Comparison of ENCODE assay signal across 18 cellular contexts in the genomic region with DNA sequence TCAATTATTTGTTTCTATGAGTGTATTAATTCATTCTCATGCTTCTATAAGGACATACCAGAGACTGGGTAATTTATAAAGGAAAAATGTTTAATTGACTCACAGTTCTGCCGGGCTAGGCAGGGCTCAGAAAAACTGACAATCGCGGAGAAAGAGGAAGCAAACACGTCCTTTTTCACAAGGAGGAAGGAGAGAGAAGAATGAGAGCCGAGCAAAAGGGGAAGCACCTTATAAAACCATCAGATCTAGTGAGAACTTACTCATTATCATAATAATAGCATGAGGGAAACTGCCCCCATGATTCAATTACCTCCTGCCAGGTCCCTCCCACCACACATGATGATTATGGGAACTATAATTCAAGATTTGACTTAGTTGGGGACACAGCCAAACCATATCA.
"Had no signal": no experiment of that assay in that cellular context is flagged by ENCODE, and none has a peak within 500 bp of the region (broad histone marks: within the 10 kb centered on the region; RNA-seq: fewer than 3 reads in every experiment).

No MANE protein-coding gene starts in this region.

- H3K36me3 Mint-ChIP-seq: activated naive CD8-positive, alpha-beta T cell treated with anti-CD3 and anti-CD28 coated beads, Interleukin-2, amount 10 ng/mL, durations not matched to agents 7 days and 5 days; brain; naive thymus-derived CD8-positive, alpha-beta T cell had no signal

- H3K27me3 ChIP-seq: esophagus squamous epithelium, neutrophil, transverse colon had no signal

- H3K4me3 ChIP-seq: coronary artery, esophagus squamous epithelium, transverse colon had no signal

- H3K4me1 Mint-ChIP-seq: activated CD4-positive, alpha-beta T cell treated with anti-CD3 and anti-CD28 coated beads, Interleukin-2, amount 10 ng/mL, durations not matched to agents 7 days and 5 days; activated naive CD8-positive, alpha-beta T cell treated with anti-CD3 and anti-CD28 coated beads, Interleukin-2, amount 10 ng/mL, durations not matched to agents 7 days and 5 days; brain; central memory CD8-positive, alpha-beta T cell; naive thymus-derived CD8-positive, alpha-beta T cell had no signal

- H3K4me1 ChIP-seq: esophagus squamous epithelium, parathyroid adenoma, transverse colon had no signal

- H3K9me3 ChIP-seq: esophagus squamous epithelium, neutrophil, transverse colon had no signal

- H3K27ac Mint-ChIP-seq: activated CD4-positive, alpha-beta T cell treated with anti-CD3 and anti-CD28 coated beads, Interleukin-2, amount 10 ng/mL, durations not matched to agents 7 days and 5 days; activated naive CD8-positive, alpha-beta T cell treated with anti-CD3 and anti-CD28 coated beads, Interleukin-2, amount 10 ng/mL, durations not matched to agents 7 days and 5 days; brain; naive thymus-derived CD8-positive, alpha-beta T cell had no signal

- H3K9me3 Mint-ChIP-seq: activated CD4-positive, alpha-beta T cell treated with anti-CD3 and anti-CD28 coated beads, Interleukin-2, amount 10 ng/mL, durations not matched to agents 7 days and 5 days had no signal

- H3K79me2 ChIP-seq: parathyroid adenoma had no signal

- ATAC-seq: naive thymus-derived CD8-positive, alpha-beta T cell had no signal

- H3K27ac ChIP-seq: coronary artery, esophagus squamous epithelium, neutrophil, parathyroid adenoma, transverse colon had no signal

- DNase-seq: activated CD4-positive, alpha-beta T cell treated with anti-CD3 and anti-CD28 coated beads, Interleukin-2, amount 10 ng/mL, durations not matched to agents 7 days and 5 days; activated CD4-positive, CD25-positive, alpha-beta regulatory T cell; activated CD8-positive, alpha-beta memory T cell treated with anti-CD3 and anti-CD28 coated beads, Interleukin-2, amount 50 U/mL, for 48 hours; activated gamma-delta T cell treated with Interleukin-2 at 50 U/mL for 16 hours; activated naive CD8-positive, alpha-beta T cell treated with anti-CD3 and anti-CD28 coated beads, Interleukin-2, amount 10 ng/mL, durations not matched to agents 7 days and 5 days; effector CD4-positive, alpha-beta T cell; esophagus squamous epithelium; kidney glomerular epithelial cell; mesenchymal stem cell; naive thymus-derived CD8-positive, alpha-beta T cell; stimulated activated CD4-positive, alpha-beta T cell treated with anti-CD3 and anti-CD28 coated beads, Interleukin-4, amount 100 ng/mL, for 1 hour; stimulated activated naive CD4-positive, alpha-beta T cell treated with Interleukin-2 at 50 U/mL for 16 hours; transverse colon had no signal

- H3K27me3 Mint-ChIP-seq: activated CD4-positive, alpha-beta T cell treated with anti-CD3 and anti-CD28 coated beads, Interleukin-2, amount 10 ng/mL, durations not matched to agents 7 days and 5 days; activated naive CD8-positive, alpha-beta T cell treated with anti-CD3 and anti-CD28 coated beads, Interleukin-2, amount 10 ng/mL, durations not matched to agents 7 days and 5 days; brain; central memory CD8-positive, alpha-beta T cell; naive thymus-derived CD8-positive, alpha-beta T cell had no signal

- H3K4me3 Mint-ChIP-seq: activated CD4-positive, alpha-beta T cell treated with anti-CD3 and anti-CD28 coated beads, Interleukin-2, amount 10 ng/mL, durations not matched to agents 7 days and 5 days; activated naive CD8-positive, alpha-beta T cell treated with anti-CD3 and anti-CD28 coated beads, Interleukin-2, amount 10 ng/mL, durations not matched to agents 7 days and 5 days; brain; central memory CD8-positive, alpha-beta T cell; naive thymus-derived CD8-positive, alpha-beta T cell had no signal

- H2AFZ ChIP-seq: parathyroid adenoma had no signal

- H3K36me3 ChIP-seq: esophagus squamous epithelium, neutrophil, transverse colon had no signal
